8 cellular contexts compared by ENCODE assay signal in the genomic region with DNA sequence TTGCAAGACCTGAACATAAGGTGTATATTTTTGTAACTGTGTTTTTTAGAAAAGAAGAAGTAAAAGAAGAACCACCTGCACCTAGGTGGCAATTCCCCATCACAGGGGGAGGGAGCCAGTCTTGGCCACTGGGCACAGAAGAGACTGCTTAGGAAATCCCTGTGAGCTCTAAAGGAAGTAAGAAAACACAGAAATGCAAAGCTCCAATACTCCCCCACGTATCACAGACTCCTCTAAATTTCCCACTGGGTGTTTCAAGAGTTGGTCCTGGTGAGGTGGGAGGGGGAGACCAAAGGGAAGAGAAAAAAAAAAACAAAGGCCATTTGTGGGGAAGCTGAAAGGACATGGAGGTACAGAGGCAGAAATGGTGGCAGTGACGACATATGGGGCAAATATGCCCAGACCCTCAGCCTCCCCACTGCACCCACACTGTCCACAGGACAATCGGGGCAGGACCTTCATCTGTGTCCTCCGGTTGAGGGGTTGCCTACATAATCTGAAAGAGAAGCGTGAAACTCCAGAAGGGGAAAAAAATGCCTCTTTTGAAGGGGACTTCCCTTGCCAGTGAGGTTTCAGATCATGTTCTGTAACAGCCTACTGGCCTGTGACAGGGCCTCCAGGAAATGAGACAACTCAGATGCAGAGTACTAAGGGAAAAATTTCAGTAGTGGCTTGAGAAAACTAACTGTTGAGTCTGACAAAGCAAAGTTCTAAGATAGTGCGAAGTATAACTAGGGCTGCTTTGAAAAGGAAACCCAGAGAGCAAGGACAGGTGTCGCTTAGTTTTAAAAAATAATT.
DNase-seq lines count a peak whose midpoint lies in the region; ATAC-seq and TF ChIP-seq lines count a peak whose summit lies in the region.

No MANE protein-coding gene starts in this region.

- peak; percentile 59 for ATAC-seq in GM18511 (IDR thresholded peaks at IDR 0.05; ENCODE audit: unreplicated experiment)
- peak; percentile 63 for ATAC-seq in central memory CD8-positive, alpha-beta T cell (replicated peaks; ENCODE audit: extremely low read depth, poor library complexity, severe bottlenecking)

- peak overlapping the region; percentile 90 for H3K27ac Mint-ChIP-seq in central memory CD8-positive, alpha-beta T cell (ENCODE audit: low read depth)

- intact Hi-C loops in esophagus muscularis mucosa (cut with DNase I), result no loop called here

- CTCF ChIA-PET in HEK293 (lab: Yijun Ruan, JAX), result interaction anchor here (0.6 to 1.2 kb wide), 3 partner anchors 155 to 281 kb away, joined by 3 to 4 read pairs (median 3); no protein-coding TSS in a partner anchor

- H3K4me3 ChIP-seq in HEK293 (ENCODE audit: low read depth, low read length) (no peak overlapping the region), mononuclear cell (ENCODE audit: low read length) (peak overlapping the region; percentile 21), esophagus muscularis mucosa (no peak overlapping the region)

- TF ChIP-seq CTCF in HEK293 (tag by site-specific recombination; IDR thresholded peaks at IDR 0.05) (no peak), esophagus muscularis mucosa (IDR thresholded peaks at IDR 0.05) (no peak)

- no peak for TF ChIP-seq EP300 in esophagus muscularis mucosa (IDR thresholded peaks at IDR 0.05)

- H3K4me1 ChIP-seq in HEK293 (ENCODE audit: control insufficient read depth, insufficient read depth, low read length), result peaks cover 3% of the 10 kb centered on the region
- H3K4me1 ChIP-seq in mononuclear cell (ENCODE audit: insufficient read depth, low read length), result peaks cover 62% of the 10 kb centered on the region
- H3K4me1 ChIP-seq in esophagus muscularis mucosa, result peaks cover 16 to 49% (median 47%) of the 10 kb centered on the region in 4 donors

- POLR2A ChIA-PET in HEK293 (lab: Yijun Ruan, JAX), result interaction anchor here (0.7 kb wide), 1 partner anchor 32 kb away, joined by 3 read pairs; no protein-coding TSS in a partner anchor

- WGBS in esophagus muscularis mucosa, result 68% methylated on average over 7 of the region's 7 CpGs

- H3K4me1 Mint-ChIP-seq in central memory CD8-positive, alpha-beta T cell, result peaks cover 22% of the 10 kb centered on the region

- H3K27me3 ChIP-seq in mononuclear cell (ENCODE audit: insufficient read depth, low read length) (no peaks in the 10 kb centered on the region), esophagus muscularis mucosa (no peaks in the 10 kb centered on the region)

- H3K4me3 Mint-ChIP-seq in central memory CD8-positive, alpha-beta T cell, result peak overlapping the region; percentile 74

- H3K27ac ChIP-seq in HEK293 (ENCODE audit: extremely low read depth, low read depth, low read length) (no peak overlapping the region), esophagus muscularis mucosa (replicated peaks in 1 of 4) (peak overlapping the region in 2 of 4 donors; percentile 21 to 39)

- H3K27me3 Mint-ChIP-seq in central memory CD8-positive, alpha-beta T cell, result no peaks in the 10 kb centered on the region

- H3K9me3 ChIP-seq in HEK293 (ENCODE audit: control insufficient read depth, insufficient read depth, low read depth, low read length), result no peaks in the 10 kb centered on the region
- no peaks in the 10 kb centered on the region for H3K9me3 ChIP-seq in mononuclear cell (ENCODE audit: low read depth, low read length)
- H3K9me3 ChIP-seq in esophagus muscularis mucosa, result no peaks in the 10 kb centered on the region

- TF ChIP-seq POLR2A in esophagus muscularis mucosa (IDR thresholded peaks at IDR 0.05; ENCODE audit: low read depth), result no peak

- DNase-seq in NOMO-1 treated with DMSO at 0.1 percent for 48 hours (lab: John Stamatoyannopoulos, UW; ENCODE audit: unreplicated experiment), result peak; percentile 77
- DNase-seq in central memory CD8-positive, alpha-beta T cell (ENCODE audit: low spot score in 2 of 2), result peak in 1 of 2 donors; percentile 21
- no peak for DNase-seq in esophagus muscularis mucosa (ENCODE audit: extremely low spot score)
- no peak for DNase-seq in OCI-M1 (lab: John Stamatoyannopoulos, UW)
- DNase-seq in NCI-H1436 (lab: John Stamatoyannopoulos, UW), result no peak

- no peaks in the 10 kb centered on the region for H3K36me3 ChIP-seq in HEK293 (ENCODE audit: control insufficient read depth in 2 of 2, insufficient read depth in 1 of 2, low read length in 2 of 2)
- no peaks in the 10 kb centered on the region for H3K36me3 ChIP-seq in esophagus muscularis mucosa

- H3K36me3 Mint-ChIP-seq in central memory CD8-positive, alpha-beta T cell (ENCODE audit: insufficient read depth), result no peaks in the 10 kb centered on the region

- H3K9me3 Mint-ChIP-seq in central memory CD8-positive, alpha-beta T cell, result no peaks in the 10 kb centered on the region

TF ChIP-seq in HEK293, 187 proteins besides CTCF, POLR2A, EP300 and RAD21:
- TF ChIP-seq, protein P1, sequence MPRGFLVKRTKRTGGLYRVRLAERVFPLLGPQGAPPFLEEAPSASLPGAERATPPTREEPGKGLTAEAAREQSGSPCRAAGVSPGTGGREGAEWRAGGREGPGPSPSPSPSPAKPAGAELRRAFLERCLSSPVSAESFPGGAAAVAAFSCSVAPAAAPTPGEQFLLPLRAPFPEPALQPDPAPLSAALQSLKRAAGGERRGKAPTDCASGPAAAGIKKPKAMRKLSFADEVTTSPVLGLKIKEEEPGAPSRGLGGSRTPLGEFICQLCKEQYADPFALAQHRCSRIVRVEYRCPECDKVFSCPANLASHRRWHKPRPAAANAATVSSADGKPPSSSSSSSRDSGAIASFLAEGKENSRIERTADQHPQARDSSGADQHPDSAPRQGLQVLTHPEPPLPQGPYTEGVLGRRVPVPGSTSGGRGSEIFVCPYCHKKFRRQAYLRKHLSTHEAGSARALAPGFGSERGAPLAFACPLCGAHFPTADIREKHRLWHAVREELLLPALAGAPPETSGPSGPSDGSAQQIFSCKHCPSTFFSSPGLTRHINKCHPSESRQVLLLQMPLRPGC (tag by site-specific recombination; IDR thresholded peaks at IDR 0.05), result no peak
- TF ChIP-seq ZNF776 (tag by site-specific recombination; IDR thresholded peaks at IDR 0.05; ENCODE audit: borderline replicate concordance) (no peak), ZNF629 (tag by site-specific recombination; IDR thresholded peaks at IDR 0.05) (no peak), ZNF394 (tag by site-specific recombination; IDR thresholded peaks at IDR 0.05; ENCODE audit: borderline replicate concordance) (no peak), ZBTB17 (tag by site-specific recombination; IDR thresholded peaks at IDR 0.05) (no peak), ZNF623 (tag by site-specific recombination; IDR thresholded peaks at IDR 0.05) (no peak), TRIM28 (IDR thresholded peaks at IDR 0.05; ENCODE audit: borderline replicate concordance, low read length) (0 out of 2 replicates have a peak, but pooled peaks have one; percentile 14), ZNF169 (tag by site-specific recombination; IDR thresholded peaks at IDR 0.05) (no peak), WT1 (tag by site-specific recombination; IDR thresholded peaks at IDR 0.05) (no peak), ZBTB20 (tag by site-specific recombination; IDR thresholded peaks at IDR 0.05) (no peak), SCRT2 (tag by site-specific recombination; IDR thresholded peaks at IDR 0.05) (peak; percentile 40; the same call in 1 of the 2 replicates)
- TF ChIP-seq, protein P2, sequence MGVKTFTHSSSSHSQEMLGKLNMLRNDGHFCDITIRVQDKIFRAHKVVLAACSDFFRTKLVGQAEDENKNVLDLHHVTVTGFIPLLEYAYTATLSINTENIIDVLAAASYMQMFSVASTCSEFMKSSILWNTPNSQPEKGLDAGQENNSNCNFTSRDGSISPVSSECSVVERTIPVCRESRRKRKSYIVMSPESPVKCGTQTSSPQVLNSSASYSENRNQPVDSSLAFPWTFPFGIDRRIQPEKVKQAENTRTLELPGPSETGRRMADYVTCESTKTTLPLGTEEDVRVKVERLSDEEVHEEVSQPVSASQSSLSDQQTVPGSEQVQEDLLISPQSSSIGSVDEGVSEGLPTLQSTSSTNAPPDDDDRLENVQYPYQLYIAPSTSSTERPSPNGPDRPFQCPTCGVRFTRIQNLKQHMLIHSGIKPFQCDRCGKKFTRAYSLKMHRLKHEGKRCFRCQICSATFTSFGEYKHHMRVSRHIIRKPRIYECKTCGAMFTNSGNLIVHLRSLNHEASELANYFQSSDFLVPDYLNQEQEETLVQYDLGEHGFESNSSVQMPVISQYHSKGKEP (tag by site-specific recombination; IDR thresholded peaks at IDR 0.05), result no peak
TF ChIP-seq in HEK293: peak in this region for 2.
